Comparison of ENCODE assay signal across 10 cellular contexts in the genomic region with DNA sequence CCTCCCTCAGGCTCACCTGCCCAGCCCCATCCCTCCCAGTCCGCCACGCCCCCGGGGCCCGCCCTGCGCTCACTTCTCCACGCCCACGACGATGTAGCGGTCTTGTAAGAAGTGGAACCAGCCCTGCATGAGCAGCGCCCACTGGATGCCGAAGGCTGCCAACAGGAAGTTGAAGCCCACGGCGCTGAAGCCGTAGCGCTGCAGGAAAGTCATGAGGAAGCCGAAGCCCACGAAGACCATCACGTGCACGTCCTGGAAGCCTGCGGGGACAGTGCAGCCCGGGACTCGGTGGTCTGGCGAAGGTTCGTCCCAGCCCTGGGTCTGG. TPM values are rescaled to one million over a fixed set of nuclear protein-coding genes. Genes with fewer than 3 reads are reported as not detected.
A peak's percentile ranks its signal among the peaks of the same experiment; 100 is the strongest.
DNase-seq lines count a peak whose midpoint lies in the region; ATAC-seq lines count a peak whose summit lies in the region.
"Had no signal": no experiment of that assay in that cellular context is flagged by ENCODE, and none has a peak within 500 bp of the region (broad histone marks: within the 10 kb centered on the region; RNA-seq: fewer than 3 reads in every experiment).

No MANE protein-coding gene starts in this region.

- peaks cover 5 to 12% (median 9%) of the 10 kb centered on the region in 4 donors for H3K4me1 Mint-ChIP-seq in CD4-positive, alpha-beta memory T cell
- peaks cover 13% of the 10 kb centered on the region for H3K4me1 Mint-ChIP-seq in activated T-cell treated with anti-CD3 and anti-CD28 coated beads, Interleukin-2, amount 50 U/mL, for 72 hours (ENCODE audit: low read depth)
- peaks cover 6 to 9% of the 10 kb centered on the region in 2 donors for H3K4me1 Mint-ChIP-seq in natural killer cell treated with Interleukin-12 subunit alpha and Interleukin-12 subunit beta and Interleukin-15 and Interleukin-18, amount 100 ng/mL, for 72 hours (ENCODE audit: low read depth in 2 of 2)
- H3K4me1 Mint-ChIP-seq: neural crest cell had no signal

- H3K27ac Mint-ChIP-seq in CD4-positive, alpha-beta memory T cell, result no peak overlapping the region
- H3K27ac Mint-ChIP-seq in activated T-cell treated with anti-CD3 and anti-CD28 coated beads, Interleukin-2, amount 50 U/mL, for 72 hours, result no peak overlapping the region
- no peak overlapping the region for H3K27ac Mint-ChIP-seq in natural killer cell treated with Interleukin-12 subunit alpha and Interleukin-12 subunit beta and Interleukin-15 and Interleukin-18, amount 100 ng/mL, for 72 hours

- peak overlapping the region in 5 of 8 donors; percentile 46 to 86 (median 54) for H3K4me3 Mint-ChIP-seq in CD4-positive, alpha-beta memory T cell
- peak overlapping the region; percentile 37 to 60 for H3K4me3 Mint-ChIP-seq in activated T-cell treated with anti-CD3 and anti-CD28 coated beads, Interleukin-2, amount 50 U/mL, for 72 hours
- H3K4me3 Mint-ChIP-seq in natural killer cell treated with Interleukin-12 subunit alpha and Interleukin-12 subunit beta and Interleukin-15 and Interleukin-18, amount 100 ng/mL, for 72 hours, result peak overlapping the region; percentile 47
- H3K4me3 Mint-ChIP-seq: neural crest cell had no signal

- H3K36me3 ChIP-seq in CD4-positive, alpha-beta memory T cell (ENCODE audit: insufficient read depth, low read length), result no peaks in the 10 kb centered on the region

- peaks cover 25 to 56% of the 10 kb centered on the region in 2 donors for H3K27me3 Mint-ChIP-seq in CD4-positive, alpha-beta memory T cell
- peaks cover 64% of the 10 kb centered on the region for H3K27me3 Mint-ChIP-seq in activated T-cell treated with anti-CD3 and anti-CD28 coated beads, Interleukin-2, amount 50 U/mL, for 72 hours (ENCODE audit: low read depth)
- peaks cover 35 to 49% of the 10 kb centered on the region in 2 donors for H3K27me3 Mint-ChIP-seq in natural killer cell treated with Interleukin-12 subunit alpha and Interleukin-12 subunit beta and Interleukin-15 and Interleukin-18, amount 100 ng/mL, for 72 hours

- peak in 4 of 5 donors; percentile 9 to 30 (median 14) for DNase-seq in CD4-positive, alpha-beta memory T cell
- DNase-seq in MV-4-11 (lab: John Stamatoyannopoulos, UW) (peak; percentile 76), NCI-H1694 treated with DMSO at 0.1 percent for 48 hours (lab: John Stamatoyannopoulos, UW) (no peak), NCI-H2227 treated with DMSO at 0.1 percent for 48 hours (lab: John Stamatoyannopoulos, UW) (no peak)
- peak; percentile 41 to 49 for DNase-seq in activated T-cell treated with anti-CD3 and anti-CD28 coated beads, Interleukin-2, amount 50 U/mL, for 72 hours
- DNase-seq in natural killer cell treated with Interleukin-12 subunit alpha and Interleukin-12 subunit beta and Interleukin-15 and Interleukin-18, amount 100 ng/mL, for 72 hours (ENCODE audit: low spot score), result no peak

- POLR2A ChIA-PET in CD4-positive, alpha-beta memory T cell (lab: Charles Lee; ENCODE audit: partially characterized antibody), result no interaction called here

- H3K4me3 ChIP-seq in CD4-positive, alpha-beta memory T cell (ENCODE audit: low read length in 2 of 2), result no peak overlapping the region

- no peaks in the 10 kb centered on the region for H3K9me3 Mint-ChIP-seq in CD4-positive, alpha-beta memory T cell
- H3K9me3 Mint-ChIP-seq in activated T-cell treated with anti-CD3 and anti-CD28 coated beads, Interleukin-2, amount 50 U/mL, for 72 hours, result no peaks in the 10 kb centered on the region
- H3K9me3 Mint-ChIP-seq in natural killer cell treated with Interleukin-12 subunit alpha and Interleukin-12 subunit beta and Interleukin-15 and Interleukin-18, amount 100 ng/mL, for 72 hours, result no peaks in the 10 kb centered on the region
- H3K9me3 Mint-ChIP-seq: neural crest cell had no signal

- no peak overlapping the region for H3K27ac ChIP-seq in CD4-positive, alpha-beta memory T cell (ENCODE audit: low read depth, low read length)
- H3K27ac ChIP-seq: epithelial cell of prostate had no signal

- no peaks in the 10 kb centered on the region for H3K36me3 Mint-ChIP-seq in CD4-positive, alpha-beta memory T cell
- H3K36me3 Mint-ChIP-seq in activated T-cell treated with anti-CD3 and anti-CD28 coated beads, Interleukin-2, amount 50 U/mL, for 72 hours (ENCODE audit: insufficient read depth in 2 of 2), result no peaks in the 10 kb centered on the region
- H3K36me3 Mint-ChIP-seq in natural killer cell treated with Interleukin-12 subunit alpha and Interleukin-12 subunit beta and Interleukin-15 and Interleukin-18, amount 100 ng/mL, for 72 hours, result no peaks in the 10 kb centered on the region

- peak; percentile 54 to 64 for ATAC-seq in activated T-cell treated with anti-CD3 and anti-CD28 coated beads, Interleukin-2, amount 50 U/mL, for 72 hours (replicated peaks in 1 of 2)
- peak; percentile 24 to 55 for ATAC-seq in natural killer cell treated with Interleukin-12 subunit alpha and Interleukin-12 subunit beta and Interleukin-15 and Interleukin-18, amount 100 ng/mL, for 72 hours
- ATAC-seq in HG03469 (IDR thresholded peaks at IDR 0.05; ENCODE audit: unreplicated experiment), result no peak
- no peak for ATAC-seq in HG02623 (IDR thresholded peaks at IDR 0.05; ENCODE audit: unreplicated experiment)

- peaks cover 3% of the 10 kb centered on the region for H3K27me3 ChIP-seq in CD4-positive, alpha-beta memory T cell (ENCODE audit: insufficient read depth, low read length)

- H3K9me3 ChIP-seq in CD4-positive, alpha-beta memory T cell (ENCODE audit: control insufficient read depth in 1 of 2, low read length in 2 of 2), result no peaks in the 10 kb centered on the region

- no peaks in the 10 kb centered on the region for H3K4me1 ChIP-seq in CD4-positive, alpha-beta memory T cell (ENCODE audit: insufficient read depth, low read length)

- CTCF ChIA-PET in CD4-positive, alpha-beta memory T cell (lab: Charles Lee; ENCODE audit: partially characterized antibody), result no interaction called here

- intact Hi-C loops in CD4-positive, alpha-beta memory T cell (cut with micrococcal nuclease), result no loop called here

RNA-seq across cellular contexts. Expression of gene RHCG, which starts 9.7 kb away (rescaled TPM):
- not detected for total RNA-seq in CD4-positive, alpha-beta memory T cell
- polyA plus RNA-seq in CD4-positive, alpha-beta memory T cell, result not detected
- not detected for total RNA-seq in activated T-cell treated with anti-CD3 and anti-CD28 coated beads, Interleukin-2, amount 50 U/mL, for 72 hours
- not detected for total RNA-seq in natural killer cell treated with Interleukin-12 subunit alpha and Interleukin-12 subunit beta and Interleukin-15 and Interleukin-18, amount 100 ng/mL, for 72 hours
- total RNA-seq: neural crest cell had no signal

Comparison
In these comparisons a context has a peak if more than half of its experiments do, and no peak if none do; other contexts are left out.
1. DNase-seq: peak in CD4-positive, alpha-beta memory T cell (4 of 5), MV-4-11 (single experiment) and activated T-cell treated with anti-CD3 and anti-CD28 coated beads, Interleukin-2, amount 50 U/mL, for 72 hours (2 of 2); none in natural killer cell treated with Interleukin-12 subunit alpha and Interleukin-12 subunit beta and Interleukin-15 and Interleukin-18, amount 100 ng/mL, for 72 hours (single experiment), NCI-H1694 treated with DMSO at 0.1 percent for 48 hours (single experiment) and NCI-H2227 treated with DMSO at 0.1 percent for 48 hours (single experiment).
2. ATAC-seq: peak in activated T-cell treated with anti-CD3 and anti-CD28 coated beads, Interleukin-2, amount 50 U/mL, for 72 hours (2 of 2) and natural killer cell treated with Interleukin-12 subunit alpha and Interleukin-12 subunit beta and Interleukin-15 and Interleukin-18, amount 100 ng/mL, for 72 hours (2 of 2); none in HG03469 (single experiment) and HG02623 (single experiment).
3. Peak in every context shown above with its lines, with median percentiles within 50 percentile points of each other: H3K4me3 Mint-ChIP-seq.